ENCODE assay signal across 8 cellular contexts in the genomic region with DNA sequence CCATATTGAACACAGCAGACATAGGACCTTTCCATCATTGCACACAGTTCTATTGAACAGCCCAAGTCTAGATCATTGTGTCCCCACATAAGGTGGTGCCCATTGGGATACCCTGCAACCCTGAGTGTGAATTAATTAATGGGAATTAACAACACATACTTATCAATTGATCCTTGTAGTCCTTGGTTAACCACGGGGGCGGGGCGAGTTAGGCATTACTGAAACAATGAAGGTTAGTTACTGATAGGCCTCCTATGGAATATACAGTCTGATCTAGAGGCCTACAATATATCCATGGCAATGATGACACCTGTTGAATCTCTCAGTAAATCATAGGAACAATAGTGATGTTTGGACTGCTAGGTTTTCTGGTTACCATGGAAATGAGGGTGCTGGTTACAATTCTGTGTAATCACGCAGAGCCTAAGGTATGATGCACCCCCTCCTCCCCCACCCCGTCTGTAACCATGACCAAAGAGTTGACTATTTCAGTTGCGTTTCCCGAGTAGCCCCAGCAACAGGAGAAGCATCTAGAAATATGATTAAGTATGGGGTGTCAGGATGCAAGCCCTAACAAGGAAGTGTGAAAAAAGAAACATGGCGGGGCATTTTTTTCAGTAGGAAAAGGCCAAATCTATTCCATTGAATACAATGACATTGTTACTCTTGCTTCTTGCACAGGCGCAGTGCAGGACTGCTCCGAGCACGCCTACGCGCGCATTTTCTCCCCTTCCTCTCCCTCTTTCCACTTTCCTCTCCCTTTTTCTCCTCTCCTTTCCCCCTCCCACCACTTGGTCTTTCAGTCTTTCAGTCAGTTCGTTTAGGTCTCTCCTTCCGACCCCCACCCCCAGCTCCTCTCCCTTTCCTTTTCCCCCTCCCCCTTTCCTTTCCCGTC. TPM values are rescaled to one million over a fixed set of nuclear protein-coding genes. Genes with fewer than 3 reads are reported as not detected.
A peak's percentile ranks its signal among the peaks of the same experiment; 100 is the strongest.
DNase-seq lines count a peak whose midpoint lies in the region; ATAC-seq, FAIRE-seq and TF ChIP-seq lines count a peak whose summit lies in the region.

No MANE protein-coding gene starts in this region.

- H3K27ac ChIP-seq in KOPT-K1 (ENCODE audit: low read depth, low read length, poor library complexity, severe bottlenecking), result peak overlapping the region; percentile 98
- peak overlapping the region; percentile 76 to 93 (median 85) for H3K27ac ChIP-seq in esophagus muscularis mucosa (replicated peaks in 1 of 4)
- H3K27ac ChIP-seq in aorta (ENCODE audit: low read depth in 1 of 2, low read length in 2 of 2), result peak overlapping the region in 1 of 2 donors; percentile 73

- H3K27me3 Mint-ChIP-seq in activated CD8-positive, alpha-beta T cell treated with anti-CD3 and anti-CD28 coated beads for 36 hours, result no peaks in the 10 kb centered on the region

- CTCF ChIA-PET in activated CD8-positive, alpha-beta T cell treated with anti-CD3 and anti-CD28 coated beads for 36 hours (lab: Charles Lee), result interaction anchor here (0.8 to 2.3 kb wide), 6 partner anchors 25 to 100 kb away, joined by 3 to 15 read pairs (median 4); partner anchors contain the start of gene ZMYM3

- peak; percentile 36 for ATAC-seq in GM21576 (IDR thresholded peaks at IDR 0.05; ENCODE audit: unreplicated experiment)
- peak; percentile 60 for ATAC-seq in activated CD8-positive, alpha-beta T cell treated with anti-CD3 and anti-CD28 coated beads for 36 hours
- peak; percentile 73 for ATAC-seq in omental fat pad (ENCODE audit: low FRiP score)
- ATAC-seq in aorta (ENCODE audit: low FRiP score), result peak; percentile 84

- H3K4me1 Mint-ChIP-seq in activated CD8-positive, alpha-beta T cell treated with anti-CD3 and anti-CD28 coated beads for 36 hours (ENCODE audit: low read depth), result peaks cover 4% of the 10 kb centered on the region

- H3K27me3 ChIP-seq in esophagus muscularis mucosa, result no peaks in the 10 kb centered on the region
- no peaks in the 10 kb centered on the region for H3K27me3 ChIP-seq in aorta (ENCODE audit: control insufficient read depth in 1 of 2, insufficient read depth in 2 of 2, low read length in 1 of 2)

- no peak for TF ChIP-seq CTCF in activated CD8-positive, alpha-beta T cell treated with anti-CD3 and anti-CD28 coated beads for 36 hours (IDR thresholded peaks at IDR 0.05)
- TF ChIP-seq CTCF in esophagus muscularis mucosa (IDR thresholded peaks at IDR 0.05) (no peak), omental fat pad (IDR thresholded peaks at IDR 0.05) (no peak), D721Med (IDR thresholded peaks at IDR 0.05; ENCODE audit: insufficient read depth, missing control alignments) (no peak)

- no peak for TF ChIP-seq POLR2A in esophagus muscularis mucosa (IDR thresholded peaks at IDR 0.05; ENCODE audit: low read depth)

- no peak for FAIRE-seq in D721Med (lab: Jason Lieb, UNC)

- 39% methylated on average over 17 of the region's 17 CpGs for WGBS in esophagus muscularis mucosa
- 17 to 35% methylated on average over 17 of the region's 17 CpGs for WGBS in aorta, 2 donors

- H3K4me3 ChIP-seq in esophagus muscularis mucosa (peak overlapping the region; percentile 57 to 72 (median 64)), aorta (ENCODE audit: low read length in 2 of 2) (no peak overlapping the region)

- H3K4me3 Mint-ChIP-seq in activated CD8-positive, alpha-beta T cell treated with anti-CD3 and anti-CD28 coated beads for 36 hours, result peak overlapping the region; percentile 86

- DNase-seq in GM04504 (ENCODE audit: low read depth) (peak; percentile 8), esophagus muscularis mucosa (ENCODE audit: extremely low spot score) (no peak), omental fat pad (ENCODE audit: low spot score) (no peak), aorta (no peak), D721Med (ENCODE audit: insufficient read length, low spot score) (no peak)
- DNase-seq in activated CD8-positive, alpha-beta T cell treated with anti-CD3 and anti-CD28 coated beads for 36 hours, result peak; percentile 82

- H3K9me3 Mint-ChIP-seq in activated CD8-positive, alpha-beta T cell treated with anti-CD3 and anti-CD28 coated beads for 36 hours, result no peaks in the 10 kb centered on the region

- peaks cover 25% of the 10 kb centered on the region for H3K36me3 Mint-ChIP-seq in activated CD8-positive, alpha-beta T cell treated with anti-CD3 and anti-CD28 coated beads for 36 hours (ENCODE audit: low read depth)

- peak overlapping the region; percentile 95 for H3K27ac Mint-ChIP-seq in activated CD8-positive, alpha-beta T cell treated with anti-CD3 and anti-CD28 coated beads for 36 hours

- POLR2A ChIA-PET in activated CD8-positive, alpha-beta T cell treated with anti-CD3 and anti-CD28 coated beads for 36 hours (lab: Charles Lee), result interaction anchor here (0.6 to 4.7 kb wide), 17 partner anchors 10 to 994 kb away, joined by 3 to 19 read pairs (median 5); partner anchors contain the start of genes MED12, OGT, RPS4X and TAF1

- intact Hi-C loops in activated CD8-positive, alpha-beta T cell treated with anti-CD3 and anti-CD28 coated beads for 36 hours (cut with micrococcal nuclease), result loop anchor here (2.0 to 10.0 kb wide), 4 partner anchors 28 to 252 kb away; partner anchors contain the start of genes OGT, TAF1 and ZMYM3
- intact Hi-C loops in esophagus muscularis mucosa (cut with DNase I), result loop anchor here (1.0 kb wide), 1 partner anchor 26 kb away; no protein-coding TSS in a partner anchor
- intact Hi-C loops in aorta (cut with DNase I), result no loop called here

- peaks cover 30% of the 10 kb centered on the region for H3K36me3 ChIP-seq in KOPT-K1 (ENCODE audit: insufficient read depth, low read length)
- peaks cover 0 to 5% (median 0%) of the 10 kb centered on the region in 4 donors for H3K36me3 ChIP-seq in esophagus muscularis mucosa
- no peaks in the 10 kb centered on the region for H3K36me3 ChIP-seq in aorta (ENCODE audit: control insufficient read depth in 1 of 2, insufficient read depth in 2 of 2, low read length in 1 of 2)

- no peak for TF ChIP-seq EP300 in esophagus muscularis mucosa (IDR thresholded peaks at IDR 0.05)

- H3K4me1 ChIP-seq in esophagus muscularis mucosa (peaks cover 12 to 32% (median 32%) of the 10 kb centered on the region in 4 donors), aorta (ENCODE audit: control insufficient read depth in 1 of 2, insufficient read depth in 2 of 2, low read length in 2 of 2) (no peaks in the 10 kb centered on the region)

- H3K9me3 ChIP-seq in KOPT-K1 (ENCODE audit: insufficient read depth, low read length, poor library complexity, severe bottlenecking) (no peaks in the 10 kb centered on the region), esophagus muscularis mucosa (no peaks in the 10 kb centered on the region), aorta (ENCODE audit: control insufficient read depth, low read length) (no peaks in the 10 kb centered on the region)

RNA-seq across cellular contexts. Expression of gene NONO, which starts 0.7 kb away (rescaled TPM):
- total RNA-seq in activated CD8-positive, alpha-beta T cell treated with anti-CD3 and anti-CD28 coated beads for 36 hours, result 100 to 1,000 TPM; 461 to 487 TPM
- total RNA-seq in esophagus muscularis mucosa, result 100 to 1,000 TPM; 191 to 237 (median 235) TPM
- 100 to 1,000 TPM; 180 to 262 (median 199) TPM for total RNA-seq in omental fat pad
- 100 to 1,000 TPM; 191 to 208 TPM for total RNA-seq in aorta
- polyA plus RNA-seq in aorta, result 100 to 1,000 TPM in 1 of 2 donors, 10 to 100 TPM in 1; 85.8 to 158 TPM

RNA-seq across cellular contexts. Expression of gene ITGB1BP2, which starts 18.8 kb away (rescaled TPM):
- 1 to 10 TPM; 5.3 to 6.7 TPM for total RNA-seq in activated CD8-positive, alpha-beta T cell treated with anti-CD3 and anti-CD28 coated beads for 36 hours
- total RNA-seq in esophagus muscularis mucosa, result 10 to 100 TPM; 12.0 to 35.7 (median 22.2) TPM
- total RNA-seq in omental fat pad, result 1 to 10 TPM in 3 of 4 donors, under 1 TPM in 1; 0.74 to 5.4 (median 1.3) TPM
- total RNA-seq in aorta, result 10 to 100 TPM; 12.6 to 22.3 TPM
- 10 to 100 TPM; 10.8 to 14.9 TPM for polyA plus RNA-seq in aorta

RNA-seq across cellular contexts. Expression of gene ZMYM3, which starts 28.8 kb away (rescaled TPM):
- 10 to 100 TPM; 25.8 to 27.5 TPM for total RNA-seq in activated CD8-positive, alpha-beta T cell treated with anti-CD3 and anti-CD28 coated beads for 36 hours
- total RNA-seq in esophagus muscularis mucosa (10 to 100 TPM in 3 of 4 donors, 1 to 10 TPM in 1; 9.9 to 19.0 (median 16.8) TPM), omental fat pad (10 to 100 TPM in 2 of 4 donors, 1 to 10 TPM in 2; 3.8 to 14.8 (median 11.2) TPM), aorta (10 to 100 TPM; 14.5 to 26.0 TPM)
- 10 to 100 TPM in 1 of 2 donors, 1 to 10 TPM in 1; 3.8 to 16.3 TPM for polyA plus RNA-seq in aorta

RNA-seq across cellular contexts. Expression of gene GJB1, which starts 59.7 kb away (rescaled TPM):
- not detected for total RNA-seq in activated CD8-positive, alpha-beta T cell treated with anti-CD3 and anti-CD28 coated beads for 36 hours
- total RNA-seq in esophagus muscularis mucosa (under 1 TPM in 1 of 4 donors, not detected in 3; 0.19 TPM), omental fat pad (under 1 TPM in 1 of 4 donors, not detected in 3; 0.31 TPM), aorta (not detected)
- 1 to 10 TPM in 1 of 2 donors, not detected in 1; 2.0 TPM for polyA plus RNA-seq in aorta

Comparison
In these comparisons a context has a peak if more than half of its experiments do, and no peak if none do; other contexts are left out.
1. DNase-seq: peak in GM04504 (single experiment) and activated CD8-positive, alpha-beta T cell treated with anti-CD3 and anti-CD28 coated beads for 36 hours (single experiment); none in esophagus muscularis mucosa (single experiment), omental fat pad (single experiment), aorta (0 of 2) and D721Med (single experiment).
2. H3K4me3 ChIP-seq: peak in esophagus muscularis mucosa (4 of 4); none in aorta (0 of 2).
3. intact Hi-C loops: an anchor here in activated CD8-positive, alpha-beta T cell treated with anti-CD3 and anti-CD28 coated beads for 36 hours (2.0 to 10.0 kb wide) and esophagus muscularis mucosa (1.0 kb wide); none called in aorta.
4. Peak in every context shown above with its lines, with median percentiles within 50 percentile points of each other: ATAC-seq.